Comparison of ENCODE assay signal across 2 cellular contexts in genomic region chr3:15476378-15476777, GRCh38.
A peak's percentile ranks its signal among the peaks of the same experiment; 100 is the strongest.
TF ChIP-seq lines count a peak whose summit lies in the region.

No MANE protein-coding gene starts in this region.

TF ChIP-seq in IMR-90, 13 proteins besides CTCF, POLR2A, EP300 and RAD21:
- no peak for TF ChIP-seq ELK1 (IDR thresholded peaks at IDR 0.05; ENCODE audit: borderline replicate concordance, low read depth, low read length)
- no peak for TF ChIP-seq NFE2L2 (IDR thresholded peaks at IDR 0.05; ENCODE audit: low read depth, low read length)
- no peak for TF ChIP-seq MXI1 (IDR thresholded peaks at IDR 0.05; ENCODE audit: borderline replicate concordance, low read depth, low read length)
- no peak for TF ChIP-seq SMC3 (IDR thresholded peaks at IDR 0.05; ENCODE audit: low read depth, low read length)
- no peak for TF ChIP-seq CHD1 (IDR thresholded peaks at IDR 0.05; ENCODE audit: low read depth, low read length)
- no peak for TF ChIP-seq MAFK (IDR thresholded peaks at IDR 0.05; ENCODE audit: low read depth, low read length)
- no peak for TF ChIP-seq FOS (IDR thresholded peaks at IDR 0.05; ENCODE audit: low read depth, low read length)
- TF ChIP-seq CEBPB (IDR thresholded peaks at IDR 0.05; ENCODE audit: low read depth, low read length) = no peak
- TF ChIP-seq BHLHE40 (IDR thresholded peaks at IDR 0.05; ENCODE audit: low read depth, low read length) = no peak
- no peak for TF ChIP-seq RFX5 (IDR thresholded peaks at IDR 0.05; ENCODE audit: low read depth, low read length)
- no peak for TF ChIP-seq RCOR1 (IDR thresholded peaks at IDR 0.05; ENCODE audit: insufficient replicate concordance, low read length)
- TF ChIP-seq MAZ (IDR thresholded peaks at IDR 0.05; ENCODE audit: borderline replicate concordance, low read depth, low read length) = no peak
- no peak for TF ChIP-seq USF2 (IDR thresholded peaks at IDR 0.05; ENCODE audit: low read depth, low read length)
TF ChIP-seq in IMR-90: peak in this region for 0.

TF ChIP-seq in K562, 482 proteins besides CTCF, POLR2A, EP300 and RAD21:
- TF ChIP-seq PHF21A (IDR thresholded peaks at IDR 0.05; ENCODE audit: borderline replicate concordance, low read depth) = peak; percentile 64; the same call in 1 of the 2 replicates
- no peak for TF ChIP-seq ILK (tag; IDR thresholded peaks at IDR 0.05; ENCODE audit: borderline replicate concordance, low read depth)
- TF ChIP-seq ZNF696 (CRISPR knock-in tag; conservative IDR thresholded peaks at IDR 0.05) = no peak
- TF ChIP-seq CTBP1 (IDR thresholded peaks at IDR 0.05; ENCODE audit: borderline replicate concordance) = 0 out of 2 replicates have a peak, but pooled peaks have one; percentile 32
- 0 out of 2 replicates have a peak, but pooled peaks have one; percentile 14 for TF ChIP-seq CBFA2T2 (conservative IDR thresholded peaks at IDR 0.05)
- TF ChIP-seq PTBP1 (IDR thresholded peaks at IDR 0.05; ENCODE audit: low read depth, low read length) = no peak
- peak; percentile 80 for TF ChIP-seq FOSL1 (tag; conservative IDR thresholded peaks at IDR 0.05)
- TF ChIP-seq ATF3 (IDR thresholded peaks at IDR 0.05) = peak; percentile 41; the same call in 1 of the 2 replicates
- no peak for TF ChIP-seq ATF3 (CRISPR knock-in tag; conservative IDR thresholded peaks at IDR 0.05)
- 0 out of 2 replicates have a peak, but pooled peaks have one; percentile 33 for TF ChIP-seq JUND (IDR thresholded peaks at IDR 0.05; ENCODE audit: borderline replicate concordance, low read depth, low read length)
- TF ChIP-seq JUND (tag; IDR thresholded peaks at IDR 0.05; ENCODE audit: borderline replicate concordance, low read depth, low read length) = peak; percentile 35; the same call in 1 of the 3 replicates
- TF ChIP-seq KDM1A (IDR thresholded peaks at IDR 0.05) = peak; percentile 76 to 77
- peak in 1 of 2 experiments; percentile 86; a peak in 2 of 4 replicates for TF ChIP-seq RCOR1 (IDR thresholded peaks at IDR 0.05; ENCODE audit: borderline replicate concordance in 1 of 2, low read depth in 2 of 2, low read length in 2 of 2)
- TF ChIP-seq CBFB (CRISPR knock-in tag; IDR thresholded peaks at IDR 0.05) = no peak
- peak; percentile 47; the same call in 1 of the 2 replicates for TF ChIP-seq CBFA2T3 (IDR thresholded peaks at IDR 0.05)
